8 cellular contexts compared by ENCODE assay signal in genomic region chr19:52527134-52527953, GRCh38. TPM values are rescaled to one million over a fixed set of nuclear protein-coding genes. Genes with fewer than 3 reads are reported as not detected.
DNase-seq lines count a peak whose midpoint lies in the region; ATAC-seq and TF ChIP-seq lines count a peak whose summit lies in the region.

Gene ZNF808, plus strand, starts transcription at chr19:52527668. Its CDS starts 15,617 bp downstream, at chr19:52543285.

- no peaks in the 10 kb centered on the region for H3K27me3 Mint-ChIP-seq in type B pancreatic cell

- TF ChIP-seq CTCF in GM12872 (IDR thresholded peaks at IDR 0.05; ENCODE audit: insufficient read depth, low read depth, low read length) (peak; percentile 73), heart left ventricle (IDR thresholded peaks at IDR 0.05) (peak; percentile 43 to 79 (median 60)), type B pancreatic cell (conservative IDR thresholded peaks at IDR 0.05) (peak; percentile 87)

- H3K9me3 Mint-ChIP-seq in type B pancreatic cell: no peaks in the 10 kb centered on the region

- peaks cover 16% of the 10 kb centered on the region for H3K4me1 Mint-ChIP-seq in type B pancreatic cell (ENCODE audit: unreplicated experiment)

- H3K4me3 ChIP-seq in heart left ventricle: peak within 1 kb of the TSS; percentile 63 to 94 (median 75)

- H3K27ac Mint-ChIP-seq in type B pancreatic cell: peak within 1 kb of the TSS; percentile 98

- peak within 1 kb of the TSS; percentile 99 for H3K4me3 Mint-ChIP-seq in type B pancreatic cell

- no peaks in the 10 kb centered on the region for H3K36me3 ChIP-seq in heart left ventricle

- ATAC-seq in HG02642 (IDR thresholded peaks at IDR 0.05; ENCODE audit: poor library complexity, unreplicated experiment): peak; percentile 90
- peak; percentile 96 to 99 (median 98) for ATAC-seq in heart left ventricle

- H3K9me3 ChIP-seq in heart left ventricle: peaks cover 0 to 17% (median 0%) of the 10 kb centered on the region in 12 donors

- H3K27me3 ChIP-seq in heart left ventricle: no peaks in the 10 kb centered on the region

- peak in 1 of 2 donors; percentile 21 for TF ChIP-seq POLR2A in heart left ventricle (IDR thresholded peaks at IDR 0.05)

- peak; percentile 85 for DNase-seq in NCI-H1105 (lab: John Stamatoyannopoulos, UW)
- DNase-seq in T follicular helper cell (ENCODE audit: low read depth): peak; percentile 97
- DNase-seq in heart left ventricle: peak; percentile 97 to 99 (median 98)
- DNase-seq in posterior cingulate gyrus: peak; percentile 77 to 97 (median 90)
- peak; percentile 93 for DNase-seq in type B pancreatic cell (ENCODE audit: extremely low spot score, unreplicated experiment)

- intact Hi-C loops in heart left ventricle (cut with DNase I): loop anchor here in 6 of 10 donors (2.0 to 5.0 kb wide), 7 partner anchors 40 to 207 kb away; partner anchors contain the start of genes ZNF701 (in 4 of the 6), ZNF578 (in 2 of the 6) and ZNF611 (in 1 of the 6)
- intact Hi-C loops in posterior cingulate gyrus (cut with DNase I): loop anchor here (1.0 kb wide), 1 partner anchor 43 kb away; the partner anchor contains the start of gene ZNF701

- H3K27ac ChIP-seq in adipose tissue (ENCODE audit: low read depth, low read length) (peak within 1 kb of the TSS; percentile 53), heart left ventricle (peak within 1 kb of the TSS; percentile 84 to 97 (median 93))

- peaks cover 7% of the 10 kb centered on the region for H3K36me3 Mint-ChIP-seq in type B pancreatic cell

- peaks cover 0 to 24% (median 9%) of the 10 kb centered on the region in 12 donors for H3K4me1 ChIP-seq in heart left ventricle

- 0 to 1% (median 0%) methylated on average over 52 to 54 of the region's 54 CpGs for WGBS in adipose tissue, 3 donors
- WGBS in heart left ventricle, 4 donors: 0 to 1% (median 0%) methylated on average over 21 to 54 of the region's 54 CpGs

RNA-seq across cellular contexts. Expression of gene ZNF808, which starts in this region (rescaled TPM):
- polyA plus RNA-seq in adipose tissue: 1 to 10 TPM; 1.8 to 2.6 (median 2.5) TPM
- 10 to 100 TPM; 16.6 to 46.1 (median 28.9) TPM for total RNA-seq in heart left ventricle
- 10 to 100 TPM in 1 of 2 donors, 1 to 10 TPM in 1; 8.3 to 11.7 TPM for polyA plus RNA-seq in heart left ventricle
- total RNA-seq in type B pancreatic cell (ENCODE audit: low replicate concordance): 37.4 and 52.6 TPM in 2 replicates

Comparison
In these comparisons a context has a peak if more than half of its experiments do, and no peak if none do; other contexts are left out.
1. Peak in every context shown above with its lines: DNase-seq, ATAC-seq, H3K4me3 ChIP-seq and H3K27ac ChIP-seq.